In the genomic region with DNA sequence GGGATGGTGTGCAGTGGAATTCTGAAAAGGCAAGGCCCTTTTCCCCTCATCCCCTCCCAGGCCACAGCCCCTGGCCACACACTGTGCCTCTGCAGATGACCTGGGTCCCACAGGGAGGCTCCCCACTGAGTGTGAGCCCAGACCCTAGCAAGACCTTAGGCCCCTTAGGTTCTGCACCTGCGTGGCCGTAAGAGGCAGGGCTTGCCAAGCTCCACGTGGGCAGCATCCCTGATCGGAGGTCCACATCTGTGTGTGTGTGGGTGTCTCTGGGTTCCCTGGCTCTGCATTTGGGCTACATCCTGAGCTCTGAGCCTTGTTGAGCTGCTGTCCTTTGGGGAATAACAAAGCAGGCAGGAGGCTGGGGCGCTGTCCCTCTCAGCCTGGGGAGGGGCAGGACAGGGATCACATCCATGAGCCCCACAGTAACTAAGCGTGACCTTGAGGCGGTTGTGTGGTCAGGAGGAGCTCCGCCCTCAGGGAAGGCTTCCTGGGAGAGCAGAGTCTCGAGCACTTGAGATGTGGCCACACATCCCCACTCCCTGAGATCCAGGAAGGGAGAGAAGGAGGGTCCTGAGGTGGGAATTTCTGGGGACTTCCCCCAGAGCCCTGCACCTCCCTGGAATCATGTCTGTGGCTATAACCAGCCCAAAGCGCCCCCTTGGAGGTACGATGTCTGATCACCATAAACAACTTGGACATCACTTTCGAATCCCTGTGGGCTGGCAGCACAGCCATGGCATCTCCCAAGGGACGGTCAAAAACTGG, we compare ENCODE assay signal across 1 cellular context.
TF ChIP-seq lines count a peak whose summit lies in the region.

No MANE protein-coding gene starts in this region.

TF ChIP-seq in GM12878, 131 proteins besides CTCF, POLR2A, EP300 and RAD21 (continued from another document):
- TF ChIP-seq, protein P1, sequence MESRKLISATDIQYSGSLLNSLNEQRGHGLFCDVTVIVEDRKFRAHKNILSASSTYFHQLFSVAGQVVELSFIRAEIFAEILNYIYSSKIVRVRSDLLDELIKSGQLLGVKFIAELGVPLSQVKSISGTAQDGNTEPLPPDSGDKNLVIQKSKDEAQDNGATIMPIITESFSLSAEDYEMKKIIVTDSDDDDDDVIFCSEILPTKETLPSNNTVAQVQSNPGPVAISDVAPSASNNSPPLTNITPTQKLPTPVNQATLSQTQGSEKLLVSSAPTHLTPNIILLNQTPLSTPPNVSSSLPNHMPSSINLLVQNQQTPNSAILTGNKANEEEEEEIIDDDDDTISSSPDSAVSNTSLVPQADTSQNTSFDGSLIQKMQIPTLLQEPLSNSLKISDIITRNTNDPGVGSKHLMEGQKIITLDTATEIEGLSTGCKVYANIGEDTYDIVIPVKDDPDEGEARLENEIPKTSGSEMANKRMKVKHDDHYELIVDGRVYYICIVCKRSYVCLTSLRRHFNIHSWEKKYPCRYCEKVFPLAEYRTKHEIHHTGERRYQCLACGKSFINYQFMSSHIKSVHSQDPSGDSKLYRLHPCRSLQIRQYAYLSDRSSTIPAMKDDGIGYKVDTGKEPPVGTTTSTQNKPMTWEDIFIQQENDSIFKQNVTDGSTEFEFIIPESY (IDR thresholded peaks at IDR 0.05) = no peak
- TF ChIP-seq RCOR1 (conservative IDR thresholded peaks at IDR 0.05; ENCODE audit: low read depth, low read length) (no peak), EGR1 (IDR thresholded peaks at IDR 0.05; ENCODE audit: borderline replicate concordance in 1 of 2, low read depth in 2 of 2, low read length in 2 of 2) (no peak), EZH2 (IDR thresholded peaks at IDR 0.05; ENCODE audit: borderline replicate concordance, control insufficient read depth, low read depth, low read length) (no peak), CHD4 (IDR thresholded peaks at IDR 0.05) (no peak), TCF12 (IDR thresholded peaks at IDR 0.05; ENCODE audit: low read depth, low read length) (no peak), FOXK2 (IDR thresholded peaks at IDR 0.05) (no peak), SMC3 (IDR thresholded peaks at IDR 0.05; ENCODE audit: borderline replicate concordance, low read length) (no peak), HDAC2 (IDR thresholded peaks at IDR 0.05) (no peak), IKZF1 (conservative IDR thresholded peaks at IDR 0.05) (no peak), MXI1 (IDR thresholded peaks at IDR 0.05; ENCODE audit: low read depth, low read length) (no peak), RB1 (IDR thresholded peaks at IDR 0.05; ENCODE audit: borderline replicate concordance) (no peak), NR2C1 (IDR thresholded peaks at IDR 0.05) (no peak), NFYA (IDR thresholded peaks at IDR 0.05; ENCODE audit: borderline replicate concordance, low read depth, low read length) (no peak)
- TF ChIP-seq, protein P2, sequence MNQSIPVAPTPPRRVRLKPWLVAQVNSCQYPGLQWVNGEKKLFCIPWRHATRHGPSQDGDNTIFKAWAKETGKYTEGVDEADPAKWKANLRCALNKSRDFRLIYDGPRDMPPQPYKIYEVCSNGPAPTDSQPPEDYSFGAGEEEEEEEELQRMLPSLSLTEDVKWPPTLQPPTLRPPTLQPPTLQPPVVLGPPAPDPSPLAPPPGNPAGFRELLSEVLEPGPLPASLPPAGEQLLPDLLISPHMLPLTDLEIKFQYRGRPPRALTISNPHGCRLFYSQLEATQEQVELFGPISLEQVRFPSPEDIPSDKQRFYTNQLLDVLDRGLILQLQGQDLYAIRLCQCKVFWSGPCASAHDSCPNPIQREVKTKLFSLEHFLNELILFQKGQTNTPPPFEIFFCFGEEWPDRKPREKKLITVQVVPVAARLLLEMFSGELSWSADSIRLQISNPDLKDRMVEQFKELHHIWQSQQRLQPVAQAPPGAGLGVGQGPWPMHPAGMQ (IDR thresholded peaks at IDR 0.05; ENCODE audit: borderline replicate concordance) = no peak
- TF ChIP-seq, protein P3, sequence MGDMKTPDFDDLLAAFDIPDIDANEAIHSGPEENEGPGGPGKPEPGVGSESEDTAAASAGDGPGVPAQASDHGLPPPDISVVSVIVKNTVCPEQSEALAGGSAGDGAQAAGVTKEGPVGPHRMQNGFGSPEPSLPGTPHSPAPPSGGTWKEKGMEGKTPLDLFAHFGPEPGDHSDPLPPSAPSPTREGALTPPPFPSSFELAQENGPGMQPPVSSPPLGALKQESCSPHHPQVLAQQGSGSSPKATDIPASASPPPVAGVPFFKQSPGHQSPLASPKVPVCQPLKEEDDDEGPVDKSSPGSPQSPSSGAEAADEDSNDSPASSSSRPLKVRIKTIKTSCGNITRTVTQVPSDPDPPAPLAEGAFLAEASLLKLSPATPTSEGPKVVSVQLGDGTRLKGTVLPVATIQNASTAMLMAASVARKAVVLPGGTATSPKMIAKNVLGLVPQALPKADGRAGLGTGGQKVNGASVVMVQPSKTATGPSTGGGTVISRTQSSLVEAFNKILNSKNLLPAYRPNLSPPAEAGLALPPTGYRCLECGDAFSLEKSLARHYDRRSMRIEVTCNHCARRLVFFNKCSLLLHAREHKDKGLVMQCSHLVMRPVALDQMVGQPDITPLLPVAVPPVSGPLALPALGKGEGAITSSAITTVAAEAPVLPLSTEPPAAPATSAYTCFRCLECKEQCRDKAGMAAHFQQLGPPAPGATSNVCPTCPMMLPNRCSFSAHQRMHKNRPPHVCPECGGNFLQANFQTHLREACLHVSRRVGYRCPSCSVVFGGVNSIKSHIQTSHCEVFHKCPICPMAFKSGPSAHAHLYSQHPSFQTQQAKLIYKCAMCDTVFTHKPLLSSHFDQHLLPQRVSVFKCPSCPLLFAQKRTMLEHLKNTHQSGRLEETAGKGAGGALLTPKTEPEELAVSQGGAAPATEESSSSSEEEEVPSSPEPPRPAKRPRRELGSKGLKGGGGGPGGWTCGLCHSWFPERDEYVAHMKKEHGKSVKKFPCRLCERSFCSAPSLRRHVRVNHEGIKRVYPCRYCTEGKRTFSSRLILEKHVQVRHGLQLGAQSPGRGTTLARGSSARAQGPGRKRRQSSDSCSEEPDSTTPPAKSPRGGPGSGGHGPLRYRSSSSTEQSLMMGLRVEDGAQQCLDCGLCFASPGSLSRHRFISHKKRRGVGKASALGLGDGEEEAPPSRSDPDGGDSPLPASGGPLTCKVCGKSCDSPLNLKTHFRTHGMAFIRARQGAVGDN (IDR thresholded peaks at IDR 0.05) = no peak
